6 cellular contexts compared by ENCODE assay signal in genomic region chr18:52902188-52902587, GRCh38.
"Had no signal": no experiment of that assay in that cellular context is flagged by ENCODE, and none has a peak within 500 bp of the region (broad histone marks: within the 10 kb centered on the region; RNA-seq: fewer than 3 reads in every experiment).

No MANE protein-coding gene starts in this region.

- H3K27ac ChIP-seq: HL-60 had no signal

- H3K4me3 ChIP-seq: K562 had no signal

- FAIRE-seq: HepG2, HTR-8/SVneo, K562 had no signal

- DNase-seq: IMR-90, KBM-7 had no signal
